ENCODE assay signal across 8 cellular contexts in the genomic region with DNA sequence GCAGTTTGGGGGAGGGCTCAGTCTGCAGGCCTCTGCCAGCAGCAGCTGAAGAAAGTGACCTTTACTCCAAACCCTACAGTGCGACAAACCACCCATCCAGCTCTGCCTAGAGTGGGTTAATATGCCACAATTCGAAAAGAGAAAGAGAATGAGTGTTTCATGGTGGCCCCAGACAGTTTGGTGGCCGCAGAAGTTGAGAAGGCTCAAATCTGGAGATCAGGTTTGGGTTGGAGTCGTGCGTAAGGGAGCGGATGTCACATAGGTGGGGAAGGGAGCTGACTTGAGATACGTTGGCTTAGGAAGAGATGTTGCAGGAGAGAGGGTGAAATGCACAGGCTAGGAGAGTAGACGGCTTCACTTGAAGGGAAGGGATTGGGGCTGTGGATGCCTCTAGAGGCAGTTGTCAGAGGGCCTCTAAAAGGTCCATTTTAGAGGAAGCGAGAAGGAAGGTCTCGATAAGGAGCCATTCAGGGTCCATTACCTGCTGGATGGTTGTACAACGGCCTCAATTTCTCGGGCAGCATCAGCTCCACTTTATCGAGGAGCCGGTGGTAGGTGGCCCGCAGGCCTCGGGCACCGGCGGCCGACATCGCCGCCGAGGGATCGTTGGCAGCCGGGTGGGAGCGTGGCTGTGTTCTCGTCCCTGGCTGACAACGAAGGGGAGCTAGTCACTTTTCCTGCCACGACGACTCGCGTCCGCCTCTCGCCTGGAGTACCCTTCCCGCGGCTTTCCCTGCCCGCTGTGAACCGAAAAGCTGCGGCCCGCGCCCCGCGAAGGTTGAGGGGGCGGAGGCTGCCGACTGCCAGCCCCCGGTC. TPM values are rescaled to one million over a fixed set of nuclear protein-coding genes. Genes with fewer than 3 reads are reported as not detected.
DNase-seq lines count a peak whose midpoint lies in the region; ATAC-seq lines count a peak whose summit lies in the region.

No MANE protein-coding gene starts in this region.

- peaks cover 22% of the 10 kb centered on the region for H3K36me3 Mint-ChIP-seq in central memory CD8-positive, alpha-beta T cell (ENCODE audit: insufficient read depth)

- peak overlapping the region; percentile 84 for H3K4me3 Mint-ChIP-seq in central memory CD8-positive, alpha-beta T cell

- no peaks in the 10 kb centered on the region for H3K9me3 Mint-ChIP-seq in central memory CD8-positive, alpha-beta T cell

- DNase-seq in activated CD8-positive, alpha-beta memory T cell treated with anti-CD3 and anti-CD28 coated beads for 48 hours (ENCODE audit: low read depth in 2 of 3, low spot score in 2 of 3) = peak; percentile 10 to 15 (median 11)
- no peak for DNase-seq in activated CD8-positive, alpha-beta memory T cell treated with anti-CD3 and anti-CD28 coated beads for 24 hours
- peak; percentile 49 for DNase-seq in MV-4-11 (lab: John Stamatoyannopoulos, UW)
- DNase-seq in T-helper 9 cell = peak; percentile 15
- DNase-seq in central memory CD8-positive, alpha-beta T cell (ENCODE audit: low spot score in 2 of 2) = peak in 1 of 2 donors; percentile 28
- peak; percentile 65 for DNase-seq in left lobe of liver (ENCODE audit: low spot score)
- peak; percentile 6 to 17 for DNase-seq in stimulated activated CD4-positive, alpha-beta T cell treated with anti-CD3 and anti-CD28 coated beads, Interleukin-4, amount 100 ng/mL, for 48 hours (ENCODE audit: low read depth in 2 of 2)

- H3K4me1 Mint-ChIP-seq in central memory CD8-positive, alpha-beta T cell = peaks cover 32% of the 10 kb centered on the region

- ATAC-seq in HG02588 (IDR thresholded peaks at IDR 0.05; ENCODE audit: unreplicated experiment) (peak; percentile 5), left lobe of liver (peak; percentile 53)
- peak; percentile 9 for ATAC-seq in central memory CD8-positive, alpha-beta T cell (replicated peaks; ENCODE audit: extremely low read depth, poor library complexity, severe bottlenecking)

- peak overlapping the region; percentile 91 for H3K27ac Mint-ChIP-seq in central memory CD8-positive, alpha-beta T cell (ENCODE audit: low read depth)

- H3K27me3 Mint-ChIP-seq in central memory CD8-positive, alpha-beta T cell = no peaks in the 10 kb centered on the region

RNA-seq across cellular contexts. Expression of gene DCAF6, which starts 1.0 kb away (rescaled TPM):
- total RNA-seq in left lobe of liver = 49.0 TPM

RNA-seq across cellular contexts. Expression of gene MPC2, which starts 1.4 kb away (rescaled TPM):
- total RNA-seq in left lobe of liver = 158 TPM

RNA-seq across cellular contexts. Expression of gene ADCY10, which starts 21.5 kb away (rescaled TPM):
- 5.5 TPM for total RNA-seq in left lobe of liver
